In the genomic region with DNA sequence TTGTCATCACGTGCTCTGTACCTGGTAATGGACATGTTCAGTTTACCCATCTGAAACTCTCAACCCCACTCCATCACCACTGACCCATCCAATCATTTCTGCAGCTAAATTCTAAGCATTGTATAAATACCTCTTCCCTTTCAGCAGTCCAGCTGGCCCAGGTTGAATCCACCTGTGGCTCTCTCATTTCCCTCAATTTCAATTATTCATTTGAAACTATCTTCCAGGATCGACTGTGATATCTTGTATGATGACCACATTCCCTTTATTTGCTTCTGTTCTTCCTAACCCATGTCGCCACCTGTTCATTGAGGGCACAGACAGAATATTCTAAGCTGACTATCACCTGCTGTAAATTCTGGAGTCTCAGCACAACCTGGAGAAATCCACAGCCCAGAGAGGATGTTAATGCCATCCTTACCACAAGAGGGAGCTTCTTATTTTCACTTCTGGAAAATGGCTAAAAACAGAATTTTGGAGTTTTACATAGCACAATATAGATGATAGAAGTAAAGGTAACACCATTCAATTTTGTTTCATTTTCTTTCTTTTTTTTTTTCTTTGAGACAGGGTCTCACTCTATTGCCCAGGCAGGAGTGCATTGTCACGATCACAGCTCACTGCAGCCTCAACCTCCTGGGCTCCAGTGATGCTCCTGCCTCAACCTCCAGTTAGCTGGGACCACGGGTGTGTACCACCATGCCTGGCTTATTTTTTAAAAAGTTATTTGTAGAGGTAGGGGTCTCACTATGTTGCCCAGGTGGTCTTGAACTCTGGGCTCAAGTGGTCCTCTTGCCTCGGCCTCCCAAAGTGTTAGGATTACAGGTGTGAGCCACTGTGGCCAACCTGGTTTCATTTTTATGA, we compare ENCODE assay signal across 1 cellular context.
TF ChIP-seq lines count a peak whose summit lies in the region.

No MANE protein-coding gene starts in this region.

TF ChIP-seq in HCT116, 20 proteins besides CTCF, POLR2A, EP300 and RAD21 (continued from another document):
- TF ChIP-seq, protein P1, sequence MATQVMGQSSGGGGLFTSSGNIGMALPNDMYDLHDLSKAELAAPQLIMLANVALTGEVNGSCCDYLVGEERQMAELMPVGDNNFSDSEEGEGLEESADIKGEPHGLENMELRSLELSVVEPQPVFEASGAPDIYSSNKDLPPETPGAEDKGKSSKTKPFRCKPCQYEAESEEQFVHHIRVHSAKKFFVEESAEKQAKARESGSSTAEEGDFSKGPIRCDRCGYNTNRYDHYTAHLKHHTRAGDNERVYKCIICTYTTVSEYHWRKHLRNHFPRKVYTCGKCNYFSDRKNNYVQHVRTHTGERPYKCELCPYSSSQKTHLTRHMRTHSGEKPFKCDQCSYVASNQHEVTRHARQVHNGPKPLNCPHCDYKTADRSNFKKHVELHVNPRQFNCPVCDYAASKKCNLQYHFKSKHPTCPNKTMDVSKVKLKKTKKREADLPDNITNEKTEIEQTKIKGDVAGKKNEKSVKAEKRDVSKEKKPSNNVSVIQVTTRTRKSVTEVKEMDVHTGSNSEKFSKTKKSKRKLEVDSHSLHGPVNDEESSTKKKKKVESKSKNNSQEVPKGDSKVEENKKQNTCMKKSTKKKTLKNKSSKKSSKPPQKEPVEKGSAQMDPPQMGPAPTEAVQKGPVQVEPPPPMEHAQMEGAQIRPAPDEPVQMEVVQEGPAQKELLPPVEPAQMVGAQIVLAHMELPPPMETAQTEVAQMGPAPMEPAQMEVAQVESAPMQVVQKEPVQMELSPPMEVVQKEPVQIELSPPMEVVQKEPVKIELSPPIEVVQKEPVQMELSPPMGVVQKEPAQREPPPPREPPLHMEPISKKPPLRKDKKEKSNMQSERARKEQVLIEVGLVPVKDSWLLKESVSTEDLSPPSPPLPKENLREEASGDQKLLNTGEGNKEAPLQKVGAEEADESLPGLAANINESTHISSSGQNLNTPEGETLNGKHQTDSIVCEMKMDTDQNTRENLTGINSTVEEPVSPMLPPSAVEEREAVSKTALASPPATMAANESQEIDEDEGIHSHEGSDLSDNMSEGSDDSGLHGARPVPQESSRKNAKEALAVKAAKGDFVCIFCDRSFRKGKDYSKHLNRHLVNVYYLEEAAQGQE (IDR thresholded peaks at IDR 0.05; ENCODE audit: low read depth), result no peak
- TF ChIP-seq ZNF274 (IDR thresholded peaks at IDR 0.05; ENCODE audit: low read depth, low read length), result no peak
- TF ChIP-seq, protein P2, sequence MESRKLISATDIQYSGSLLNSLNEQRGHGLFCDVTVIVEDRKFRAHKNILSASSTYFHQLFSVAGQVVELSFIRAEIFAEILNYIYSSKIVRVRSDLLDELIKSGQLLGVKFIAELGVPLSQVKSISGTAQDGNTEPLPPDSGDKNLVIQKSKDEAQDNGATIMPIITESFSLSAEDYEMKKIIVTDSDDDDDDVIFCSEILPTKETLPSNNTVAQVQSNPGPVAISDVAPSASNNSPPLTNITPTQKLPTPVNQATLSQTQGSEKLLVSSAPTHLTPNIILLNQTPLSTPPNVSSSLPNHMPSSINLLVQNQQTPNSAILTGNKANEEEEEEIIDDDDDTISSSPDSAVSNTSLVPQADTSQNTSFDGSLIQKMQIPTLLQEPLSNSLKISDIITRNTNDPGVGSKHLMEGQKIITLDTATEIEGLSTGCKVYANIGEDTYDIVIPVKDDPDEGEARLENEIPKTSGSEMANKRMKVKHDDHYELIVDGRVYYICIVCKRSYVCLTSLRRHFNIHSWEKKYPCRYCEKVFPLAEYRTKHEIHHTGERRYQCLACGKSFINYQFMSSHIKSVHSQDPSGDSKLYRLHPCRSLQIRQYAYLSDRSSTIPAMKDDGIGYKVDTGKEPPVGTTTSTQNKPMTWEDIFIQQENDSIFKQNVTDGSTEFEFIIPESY (IDR thresholded peaks at IDR 0.05; ENCODE audit: extremely low read depth, insufficient replicate concordance, low read length), result no peak
